In genomic region chr7:33982425-33982786, GRCh38 we compare ENCODE assay signal across 10 cellular contexts.
A peak's percentile ranks its signal among the peaks of the same experiment; 100 is the strongest.
DNase-seq lines count a peak whose midpoint lies in the region; ATAC-seq and TF ChIP-seq lines count a peak whose summit lies in the region.
"Had no signal": no experiment of that assay in that cellular context is flagged by ENCODE, and none has a peak within 500 bp of the region (broad histone marks: within the 10 kb centered on the region; RNA-seq: fewer than 3 reads in every experiment).

No MANE protein-coding gene starts in this region.

- no peak overlapping the region for H3K27ac ChIP-seq in mesenchymal stem cell (ENCODE audit: low read length, poor library complexity, severe bottlenecking)

- in situ Hi-C loops in T47D (cut with HindIII; ENCODE audit: low pct_unique_long_range_greater_than_20kb, low sequenced_read_pairs): no loop called here

- H3K4me3 ChIP-seq in BJ (ENCODE audit: low read depth, low read length) (no peak overlapping the region), mesenchymal stem cell (ENCODE audit: insufficient read depth in 1 of 2, low read depth in 1 of 2, low read length in 2 of 2) (no peak overlapping the region)
- H3K4me3 ChIP-seq: K562 had no signal

- no peak overlapping the region for H3K4ac ChIP-seq in mesenchymal stem cell (ENCODE audit: low read depth in 1 of 2, low read length in 2 of 2)

- H2BK120ac ChIP-seq in mesenchymal stem cell (ENCODE audit: low read depth, low read length): no peak overlapping the region

- H3K4me1 ChIP-seq in mesenchymal stem cell (ENCODE audit: control insufficient read depth, insufficient read depth, low read depth, low read length): peaks cover 3% of the 10 kb centered on the region

- no peak overlapping the region for H3K4me2 ChIP-seq in mesenchymal stem cell (ENCODE audit: low read length, poor library complexity, severe bottlenecking)

- H4K8ac ChIP-seq in mesenchymal stem cell (ENCODE audit: low read length): no peak overlapping the region

- DNase-seq in BJ (ENCODE audit: low read depth): no peak
- DNase-seq in T47D (ENCODE audit: low read depth in 1 of 2, low spot score in 1 of 2): peak; percentile 15 to 90
- peak; percentile 67 for DNase-seq in mesenchymal stem cell
- DNase-seq in T-helper 1 cell: no peak
- DNase-seq in activated CD8-positive, alpha-beta memory T cell treated with anti-CD3 and anti-CD28 coated beads, Interleukin-2, amount 50 U/mL, for 48 hours: no peak
- DNase-seq: islet precursor cell had no signal

- H2BK15ac ChIP-seq in mesenchymal stem cell (ENCODE audit: low read depth, poor library complexity, severe bottlenecking): no peak overlapping the region

- H3K9me3 ChIP-seq in mesenchymal stem cell (ENCODE audit: control insufficient read depth, low read length): no peaks in the 10 kb centered on the region

- WGBS in mesenchymal stem cell: 57% methylated on average over 1 of the region's 2 CpGs

- H3K27me3 ChIP-seq in BJ (ENCODE audit: control insufficient read depth, insufficient read depth, low read length) (no peaks in the 10 kb centered on the region), mesenchymal stem cell (ENCODE audit: control insufficient read depth in 1 of 2, insufficient read depth in 1 of 2, low read length in 2 of 2) (no peaks in the 10 kb centered on the region)

- H2BK12ac ChIP-seq in mesenchymal stem cell (ENCODE audit: low read length in 2 of 2): no peak overlapping the region

- no peak overlapping the region for H2AK5ac ChIP-seq in mesenchymal stem cell (ENCODE audit: low read length, severe bottlenecking)

- POLR2A ChIA-PET in BJ (lab: Charles Lee): interaction anchor here (0.6 to 0.7 kb wide), 4 partner anchors 9 to 163 kb away, joined by 3 to 9 read pairs (median 6); no protein-coding TSS in a partner anchor

- no peak overlapping the region for H3K23ac ChIP-seq in mesenchymal stem cell (ENCODE audit: low read length in 2 of 2)

- ATAC-seq in HG02798 (IDR thresholded peaks at IDR 0.05; ENCODE audit: poor library complexity, unreplicated experiment) (no peak), GM19455 (IDR thresholded peaks at IDR 0.05; ENCODE audit: unreplicated experiment) (no peak)
- ATAC-seq: K562 had no signal

- H3K36me3 ChIP-seq in BJ (ENCODE audit: control insufficient read depth, insufficient read depth, low read length) (no peaks in the 10 kb centered on the region), mesenchymal stem cell (ENCODE audit: control insufficient read depth in 1 of 2, insufficient read depth in 2 of 2, low read depth in 1 of 2, low read length in 2 of 2) (peaks cover 0 to 22% of the 10 kb centered on the region in 2 experiments)

- H4K91ac ChIP-seq in mesenchymal stem cell (ENCODE audit: low read length): no peak overlapping the region

- H2AFZ ChIP-seq in mesenchymal stem cell (ENCODE audit: low read depth, low read length): no peak overlapping the region

- H3K18ac ChIP-seq in mesenchymal stem cell (ENCODE audit: low read depth in 1 of 2, low read length in 2 of 2): no peak overlapping the region

- H2BK5ac ChIP-seq in mesenchymal stem cell (ENCODE audit: low read depth, low read length, poor library complexity, severe bottlenecking): no peak overlapping the region

- no peak overlapping the region for H3K14ac ChIP-seq in mesenchymal stem cell (ENCODE audit: low read length in 2 of 2)

- no peaks in the 10 kb centered on the region for H3K79me1 ChIP-seq in mesenchymal stem cell (replicated peaks; ENCODE audit: low read length, poor library complexity, severe bottlenecking)

- TF ChIP-seq CTCF in BJ (IDR thresholded peaks at IDR 0.05; ENCODE audit: insufficient read depth, low read depth, low read length) (peak; percentile 70), LNCAP (IDR thresholded peaks at IDR 0.05) (0 out of 2 replicates have a peak, but pooled peaks have one; percentile 15)

- CTCF ChIA-PET in BJ (lab: Yijun Ruan, JAX): interaction anchor here (0.6 to 7.3 kb wide), 36 partner anchors 12 to 1026 kb away, joined by 3 to 130 read pairs (median 4); no protein-coding TSS in a partner anchor

- H3K9ac ChIP-seq in mesenchymal stem cell (ENCODE audit: low read length): peak overlapping the region; percentile 73

Comparison
In these comparisons a context has a peak if more than half of its experiments do, and no peak if none do; other contexts are left out.
1. DNase-seq: peak in T47D (2 of 2) and mesenchymal stem cell (single experiment); none in BJ (single experiment), T-helper 1 cell (0 of 5) and activated CD8-positive, alpha-beta memory T cell treated with anti-CD3 and anti-CD28 coated beads, Interleukin-2, amount 50 U/mL, for 48 hours (single experiment).